1 cellular context compared by ENCODE assay signal in genomic region chr5:149559712-149560111, GRCh38.
TF ChIP-seq lines count a peak whose summit lies in the region.

No MANE protein-coding gene starts in this region.

TF ChIP-seq in endothelial cell of umbilical vein, 7 proteins besides CTCF, POLR2A, EP300 and RAD21:
- TF ChIP-seq GATA2 (IDR thresholded peaks at IDR 0.05; ENCODE audit: insufficient read depth, insufficient read length, low read depth, low read length) (no peak), MYC (IDR thresholded peaks at IDR 0.05; ENCODE audit: low read depth, low read length) (no peak), FOS (IDR thresholded peaks at IDR 0.05; ENCODE audit: borderline replicate concordance, insufficient read depth, low read length) (no peak), MAX (IDR thresholded peaks at IDR 0.05; ENCODE audit: insufficient read depth, insufficient read length) (no peak), JUN (IDR thresholded peaks at IDR 0.05; ENCODE audit: borderline replicate concordance, insufficient read depth, insufficient read length, low read depth) (no peak), EZH2 (IDR thresholded peaks at IDR 0.05; ENCODE audit: borderline replicate concordance, low read depth, low read length, severe bottlenecking) (no peak), POLR2AphosphoS5 (IDR thresholded peaks at IDR 0.05; ENCODE audit: insufficient read depth, low read depth, low read length) (no peak)
